9 cellular contexts compared by ENCODE assay signal in the genomic region with DNA sequence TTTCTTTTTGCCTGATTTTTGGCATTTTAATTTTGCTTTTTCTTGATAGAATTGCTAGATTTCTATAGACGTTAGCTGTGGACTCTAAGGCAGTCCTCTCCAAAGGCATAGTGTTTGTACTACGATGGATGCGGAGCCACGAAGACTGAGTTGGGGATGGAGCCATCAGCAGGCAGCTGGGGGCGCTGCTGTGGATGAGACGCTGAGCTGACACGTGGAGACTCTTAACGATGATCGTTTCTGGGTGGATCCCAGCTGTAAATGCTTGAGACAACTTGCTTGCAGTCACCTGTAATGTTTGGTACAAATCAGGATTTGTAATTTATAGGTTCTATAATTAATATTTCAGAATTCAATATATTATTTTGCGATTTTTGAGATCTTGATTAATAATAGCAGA.
DNase-seq lines count a peak whose midpoint lies in the region; ATAC-seq and TF ChIP-seq lines count a peak whose summit lies in the region.
"Had no signal": no experiment of that assay in that cellular context is flagged by ENCODE, and none has a peak within 500 bp of the region (broad histone marks: within the 10 kb centered on the region; RNA-seq: fewer than 3 reads in every experiment).

No MANE protein-coding gene starts in this region.

- peak; percentile 66 for DNase-seq in Ammon's horn (ENCODE audit: low spot score)
- DNase-seq in inferior parietal cortex (ENCODE audit: extremely low spot score): peak; percentile 44
- DNase-seq in NCI-H226: no peak
- DNase-seq in D341Med (ENCODE audit: low spot score): no peak

- no peak for ATAC-seq in GM21367 (IDR thresholded peaks at IDR 0.05; ENCODE audit: unreplicated experiment)
- no peak for ATAC-seq in GM19023 (IDR thresholded peaks at IDR 0.05; ENCODE audit: unreplicated experiment)

- H3K4me3 ChIP-seq in WI38 (ENCODE audit: low read depth, low read length): no peak overlapping the region
- H3K4me3 ChIP-seq: SJSA1 had no signal

- TF ChIP-seq CTCF in GM12873 (IDR thresholded peaks at IDR 0.05; ENCODE audit: insufficient read depth, low read depth, low read length, missing control alignments): peak; percentile 48
- 0 out of 2 replicates have a peak, but pooled peaks have one; percentile 13 for TF ChIP-seq CTCF in WI38 (IDR thresholded peaks at IDR 0.05; ENCODE audit: low read depth, low read length)

Comparison
In these comparisons a context has a peak if more than half of its experiments do, and no peak if none do; other contexts are left out.
1. DNase-seq: peak in Ammon's horn (single experiment) and inferior parietal cortex (single experiment); none in NCI-H226 (single experiment) and D341Med (single experiment).